22 cellular contexts compared by ENCODE assay signal in genomic region chr14:62015945-62016344, GRCh38.
A peak's percentile ranks its signal among the peaks of the same experiment; 100 is the strongest.
DNase-seq lines count a peak whose midpoint lies in the region; ATAC-seq and TF ChIP-seq lines count a peak whose summit lies in the region.
"Had no signal": no experiment of that assay in that cellular context is flagged by ENCODE, and none has a peak within 500 bp of the region (broad histone marks: within the 10 kb centered on the region; RNA-seq: fewer than 3 reads in every experiment).

No MANE protein-coding gene starts in this region.

- no peaks in the 10 kb centered on the region for H3K27me3 ChIP-seq in ACC112 (ENCODE audit: insufficient read depth, low read length)
- H3K27me3 ChIP-seq in uterus = no peaks in the 10 kb centered on the region
- H3K27me3 ChIP-seq: right atrium auricular region, vagina had no signal

- no peak overlapping the region for H2AFZ ChIP-seq in ACC112 (ENCODE audit: low read length, unreplicated experiment)

- no peak for TF ChIP-seq CTCF in epithelial cell of esophagus (IDR thresholded peaks at IDR 0.05; ENCODE audit: insufficient read depth, low read depth, low read length, missing control alignments)
- TF ChIP-seq CTCF in uterus (IDR thresholded peaks at IDR 0.05) = no peak

- H3K4me3 ChIP-seq in ACC112 (ENCODE audit: low read depth, low read length) (0 out of 2 replicates have a peak overlapping the region, but pooled peaks have one; percentile 16), epithelial cell of esophagus (ENCODE audit: low read length) (no peak overlapping the region), uterus (no peak overlapping the region)
- H3K4me3 ChIP-seq: right atrium auricular region, vagina had no signal

- H3K36me3 ChIP-seq in ACC112 (ENCODE audit: insufficient read depth, low read length) = no peaks in the 10 kb centered on the region
- no peaks in the 10 kb centered on the region for H3K36me3 ChIP-seq in uterus
- H3K36me3 ChIP-seq: right atrium auricular region, vagina had no signal

- H3K27ac ChIP-seq in ACC112 (ENCODE audit: low read depth, low read length) = peak overlapping the region; percentile 59
- H3K27ac ChIP-seq in uterus = no peak overlapping the region
- H3K27ac ChIP-seq: right atrium auricular region, vagina had no signal

- peaks cover 14% of the 10 kb centered on the region for H3K4me1 ChIP-seq in ACC112 (ENCODE audit: control insufficient read depth, insufficient read depth, low read length, unreplicated experiment)
- no peaks in the 10 kb centered on the region for H3K4me1 ChIP-seq in uterus
- H3K4me1 ChIP-seq: right atrium auricular region, vagina had no signal

- H3K79me2 ChIP-seq in ACC112 (ENCODE audit: control insufficient read depth, insufficient read depth, low read length, unreplicated experiment) = no peaks in the 10 kb centered on the region

- ATAC-seq in HG02759 (IDR thresholded peaks at IDR 0.05; ENCODE audit: unreplicated experiment) (no peak), GM21576 (IDR thresholded peaks at IDR 0.05; ENCODE audit: unreplicated experiment) (no peak)
- ATAC-seq: activated T-helper 17 cell treated with anti-CD3 and anti-CD28 coated beads, Interleukin-2, amount 50 U/mL, for 72 hours; left lobe of liver; naive thymus-derived CD8-positive, alpha-beta T cell; Panc1; stimulated activated memory B cell treated with anti-CD40 and anti-IgM and Interleukin-4, amounts not matched to agents 10 μg/mL and 1 μg/mL and 100 μg/mL, for 72 hours had no signal

- DNase-seq in HCEC 1CT (peak; percentile 45), NCI-H2171 treated with DMSO at 0.1 percent for 48 hours (lab: John Stamatoyannopoulos, UW) (peak; percentile 94), epithelial cell of esophagus (ENCODE audit: low read depth) (peak; percentile 71), mesenteric fat pad (ENCODE audit: low spot score) (no peak), uterus (no peak)
- DNase-seq: activated CD4-positive, alpha-beta T cell treated with anti-CD3 and anti-CD28 coated beads for 48 hours; AML-193; DMS153; endodermal cell; head of caudate nucleus; naive thymus-derived CD8-positive, alpha-beta T cell; NCI-H1048; stimulated activated CD4-positive, alpha-beta T cell treated with anti-CD3 and anti-CD28 coated beads, Interleukin-4, amount 100 ng/mL, for 1 hour had no signal

- H3K9me3 ChIP-seq in uterus = no peaks in the 10 kb centered on the region
- H3K9me3 ChIP-seq: right atrium auricular region, vagina had no signal

- TF ChIP-seq POLR2A in uterus (IDR thresholded peaks at IDR 0.05) = no peak

- intact Hi-C loops in uterus (cut with DNase I; ENCODE audit: low total_unique reads) = no loop called here

Comparison
In these comparisons a context has a peak if more than half of its experiments do, and no peak if none do; other contexts are left out.
1. DNase-seq: peak in HCEC 1CT (single experiment), NCI-H2171 treated with DMSO at 0.1 percent for 48 hours (single experiment) and epithelial cell of esophagus (single experiment); none in mesenteric fat pad (single experiment) and uterus (0 of 2).